Comparison of ENCODE assay signal across 13 cellular contexts in genomic region chr4:144970597-144970996, GRCh38.
A peak's percentile ranks its signal among the peaks of the same experiment; 100 is the strongest.
DNase-seq lines count a peak whose midpoint lies in the region; ATAC-seq and TF ChIP-seq lines count a peak whose summit lies in the region.
"Had no signal": no experiment of that assay in that cellular context is flagged by ENCODE, and none has a peak within 500 bp of the region (broad histone marks: within the 10 kb centered on the region; RNA-seq: fewer than 3 reads in every experiment).

No MANE protein-coding gene starts in this region.

- peaks cover 2 to 3% of the 10 kb centered on the region in 2 donors for H3K9me3 Mint-ChIP-seq in natural killer cell
- H3K9me3 Mint-ChIP-seq: activated T-cell treated with anti-CD3 and anti-CD28 coated beads, Interleukin-2, amount 50 U/mL, for 72 hours had no signal

- H3K9ac ChIP-seq in BLaER1: no peak overlapping the region

- no peaks in the 10 kb centered on the region for H3K36me3 Mint-ChIP-seq in natural killer cell

- H3K27me3 ChIP-seq in BLaER1: no peaks in the 10 kb centered on the region
- H3K27me3 ChIP-seq: brain microvascular endothelial cell had no signal

- no peak overlapping the region for H3K27ac Mint-ChIP-seq in natural killer cell
- H3K27ac Mint-ChIP-seq: activated T-cell treated with anti-CD3 and anti-CD28 coated beads, Interleukin-2, amount 50 U/mL, for 72 hours had no signal

- no peaks in the 10 kb centered on the region for H4K20me1 ChIP-seq in BLaER1

- DNase-seq in natural killer cell (no peak), DMS79 treated with DMSO at 0.1 percent for 48 hours (lab: John Stamatoyannopoulos, UW) (no peak), iPS-NIHi7 (ENCODE audit: extremely low spot score) (no peak)
- no peak for DNase-seq in activated naive CD4-positive, alpha-beta T cell treated with Interleukin-2 at 50 U/mL for 16 hours
- DNase-seq: activated T-cell treated with anti-CD3 and anti-CD28 coated beads, Interleukin-2, amount 50 U/mL, for 72 hours; brain microvascular endothelial cell; NCI-H2227 treated with DMSO at 0.1 percent for 48 hours; WERI-Rb-1 had no signal

- H3K4me3 ChIP-seq in BLaER1: no peak overlapping the region

- peak; percentile 54 for ATAC-seq in GM19328 (IDR thresholded peaks at IDR 0.05; ENCODE audit: unreplicated experiment)
- peak; percentile 62 for ATAC-seq in HG02623 (IDR thresholded peaks at IDR 0.05; ENCODE audit: unreplicated experiment)
- ATAC-seq in HG03354 (IDR thresholded peaks at IDR 0.05; ENCODE audit: poor library complexity, severe bottlenecking, unreplicated experiment): peak; percentile 66
- ATAC-seq in natural killer cell: no peak
- ATAC-seq: activated T-cell treated with anti-CD3 and anti-CD28 coated beads, Interleukin-2, amount 50 U/mL, for 72 hours had no signal

- H3K36me3 ChIP-seq in BLaER1: no peaks in the 10 kb centered on the region
- H3K36me3 ChIP-seq: brain microvascular endothelial cell, WERI-Rb-1 had no signal

- no peaks in the 10 kb centered on the region for H3K27me3 Mint-ChIP-seq in natural killer cell (ENCODE audit: low read depth in 2 of 2)

- intact Hi-C loops in natural killer cell (cut with micrococcal nuclease): no loop called here

- H3K4me2 ChIP-seq in BLaER1: 0 out of 2 replicates have a peak overlapping the region, but pooled peaks have one; percentile 10

- no peak for TF ChIP-seq CTCF in natural killer cell (IDR thresholded peaks at IDR 0.05)

- peaks cover 4% of the 10 kb centered on the region; the same call in 1 of the 2 replicates for H3K4me1 ChIP-seq in BLaER1

- H3K27ac ChIP-seq in BLaER1: no peak overlapping the region
- H3K27ac ChIP-seq: brain microvascular endothelial cell, epithelial cell of prostate, WERI-Rb-1 had no signal

- no peak overlapping the region for H3K4me3 Mint-ChIP-seq in natural killer cell
- H3K4me3 Mint-ChIP-seq: activated T-cell treated with anti-CD3 and anti-CD28 coated beads, Interleukin-2, amount 50 U/mL, for 72 hours had no signal

- no peaks in the 10 kb centered on the region for H3K4me1 Mint-ChIP-seq in natural killer cell

- H3K9me3 ChIP-seq in BLaER1: no peaks in the 10 kb centered on the region

Comparison
In these comparisons a context has a peak if more than half of its experiments do, and no peak if none do; other contexts are left out.
1. ATAC-seq: peak in GM19328 (single experiment), HG02623 (single experiment) and HG03354 (single experiment); none in natural killer cell (0 of 3).